1 cellular context compared by ENCODE assay signal in the genomic region with DNA sequence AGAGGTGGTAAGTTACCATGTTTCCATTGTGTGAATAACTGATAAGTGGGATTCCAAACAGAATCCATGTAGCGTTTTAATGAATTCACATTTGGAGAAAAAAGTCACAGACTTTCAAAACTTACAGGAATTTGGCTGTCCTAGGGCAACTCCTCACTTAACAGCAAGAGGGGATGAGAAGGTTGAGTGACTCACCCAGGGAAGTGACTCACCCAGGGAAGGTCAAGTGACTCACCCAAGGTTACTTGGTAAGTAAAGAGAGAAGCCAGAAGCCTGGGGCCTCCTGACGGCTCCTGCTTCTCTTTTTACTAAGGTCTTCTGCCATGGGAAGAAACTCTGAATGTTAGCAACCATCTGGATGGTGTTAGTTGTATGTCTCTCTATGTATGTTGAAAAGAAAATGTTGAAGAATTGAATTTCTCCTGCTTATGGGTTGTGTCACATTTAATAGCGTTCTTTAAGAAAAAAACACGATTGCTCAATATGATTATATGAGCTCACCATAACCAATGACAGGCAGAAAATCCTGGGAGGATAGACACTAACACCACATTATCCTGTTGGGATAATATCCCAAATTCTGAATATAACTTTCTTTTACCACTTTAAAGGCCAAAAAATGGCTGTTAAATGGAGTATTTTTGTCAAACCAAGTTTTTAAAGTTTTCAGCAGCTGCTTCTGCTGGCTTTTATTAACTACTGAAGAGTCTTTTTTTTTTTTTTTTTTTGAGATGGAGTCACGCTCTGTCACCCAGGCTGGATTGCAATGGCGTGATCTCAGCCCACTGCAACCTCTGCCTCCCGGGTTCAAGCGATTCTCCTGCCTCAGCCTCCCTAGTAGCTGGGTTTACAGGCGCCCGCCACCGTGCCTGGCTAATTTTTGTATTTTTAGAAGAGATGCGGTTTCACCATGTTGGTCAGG.
TF ChIP-seq lines count a peak whose summit lies in the region.

No MANE protein-coding gene starts in this region.

TF ChIP-seq in HCT116, 20 proteins besides CTCF, POLR2A, EP300 and RAD21 (continued from another document):
- TF ChIP-seq YY1 (IDR thresholded peaks at IDR 0.05; ENCODE audit: extremely low read depth, insufficient replicate concordance, low read depth, low read length) (no peak), SRF (IDR thresholded peaks at IDR 0.05; ENCODE audit: low read depth) (peak; percentile 90), ZNF274 (IDR thresholded peaks at IDR 0.05; ENCODE audit: low read depth, low read length) (no peak), CEBPB (IDR thresholded peaks at IDR 0.05; ENCODE audit: low read depth) (peak; percentile 92), FOSL1 (IDR thresholded peaks at IDR 0.05; ENCODE audit: low read depth) (peak; percentile 100), ELF1 (IDR thresholded peaks at IDR 0.05; ENCODE audit: borderline replicate concordance, low read depth) (no peak), ZFX (IDR thresholded peaks at IDR 0.05) (no peak), POLR2AphosphoS5 (IDR thresholded peaks at IDR 0.05; ENCODE audit: low read depth, low read length) (peak; percentile 73), JUND (IDR thresholded peaks at IDR 0.05) (peak; percentile 100), SIN3A (IDR thresholded peaks at IDR 0.05; ENCODE audit: low read depth) (peak; percentile 58; the same call in 1 of the 2 replicates), SP1 (IDR thresholded peaks at IDR 0.05; ENCODE audit: low read depth) (peak; percentile 96), EGR1 (IDR thresholded peaks at IDR 0.05; ENCODE audit: low read depth) (no peak), CBX3 (IDR thresholded peaks at IDR 0.05; ENCODE audit: low read depth) (peak; percentile 80)
- TF ChIP-seq, protein P1, sequence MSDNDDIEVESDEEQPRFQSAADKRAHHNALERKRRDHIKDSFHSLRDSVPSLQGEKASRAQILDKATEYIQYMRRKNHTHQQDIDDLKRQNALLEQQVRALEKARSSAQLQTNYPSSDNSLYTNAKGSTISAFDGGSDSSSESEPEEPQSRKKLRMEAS (IDR thresholded peaks at IDR 0.05): peak; percentile 49; the same call in 1 of the 2 replicates
- TF ChIP-seq, protein P2, sequence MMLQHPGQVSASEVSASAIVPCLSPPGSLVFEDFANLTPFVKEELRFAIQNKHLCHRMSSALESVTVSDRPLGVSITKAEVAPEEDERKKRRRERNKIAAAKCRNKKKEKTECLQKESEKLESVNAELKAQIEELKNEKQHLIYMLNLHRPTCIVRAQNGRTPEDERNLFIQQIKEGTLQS (IDR thresholded peaks at IDR 0.05): peak; percentile 68
